Comparison of ENCODE assay signal across 1 cellular context in the genomic region with DNA sequence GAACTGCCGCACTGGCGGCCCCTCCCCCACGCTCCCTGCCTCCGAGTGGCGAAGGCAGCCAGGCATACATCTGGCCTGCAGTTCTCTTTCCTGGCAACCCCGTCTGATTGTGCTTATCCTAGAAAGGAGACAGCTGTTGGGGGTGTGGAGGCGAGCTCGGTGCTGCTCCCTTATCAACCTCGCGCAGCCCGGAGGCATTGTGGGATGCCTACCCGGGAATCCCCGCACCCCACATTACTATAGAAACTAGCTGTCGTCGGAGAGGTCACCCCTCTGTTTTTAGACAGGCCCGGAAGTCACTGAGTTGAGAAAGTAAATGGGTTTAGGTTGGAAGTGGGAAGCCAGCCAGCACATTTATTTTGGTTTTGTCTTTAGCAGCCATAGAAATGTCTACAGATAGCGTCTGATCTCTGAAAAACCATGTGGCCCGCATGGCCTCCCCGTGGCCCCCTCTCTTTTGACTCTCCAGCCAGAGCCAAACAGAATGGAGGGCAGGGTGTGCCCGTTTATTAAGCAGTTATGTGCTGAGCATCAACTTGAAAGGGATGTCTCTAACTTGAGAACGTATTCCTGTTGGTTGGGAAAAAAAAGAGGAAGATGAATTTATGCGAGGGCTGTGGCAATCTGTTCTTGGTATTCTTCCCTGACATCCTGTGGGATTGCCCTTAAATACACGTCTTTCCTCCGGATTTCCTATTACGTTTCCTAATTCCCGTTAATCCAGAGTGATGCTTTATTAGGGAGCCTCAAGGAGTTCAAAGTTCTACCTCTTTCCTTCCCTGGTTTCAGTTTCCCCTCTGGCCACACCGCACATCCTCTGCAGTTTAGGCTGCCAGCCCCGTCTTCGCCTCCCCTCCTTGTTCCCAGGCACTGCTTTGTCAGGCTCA.
A peak's percentile ranks its signal among the peaks of the same experiment; 100 is the strongest.
TF ChIP-seq lines count a peak whose summit lies in the region.

No MANE protein-coding gene starts in this region.

TF ChIP-seq in K562, 482 proteins besides CTCF, POLR2A, EP300 and RAD21 (continued from another document and continues in another):
- TF ChIP-seq, protein P1, sequence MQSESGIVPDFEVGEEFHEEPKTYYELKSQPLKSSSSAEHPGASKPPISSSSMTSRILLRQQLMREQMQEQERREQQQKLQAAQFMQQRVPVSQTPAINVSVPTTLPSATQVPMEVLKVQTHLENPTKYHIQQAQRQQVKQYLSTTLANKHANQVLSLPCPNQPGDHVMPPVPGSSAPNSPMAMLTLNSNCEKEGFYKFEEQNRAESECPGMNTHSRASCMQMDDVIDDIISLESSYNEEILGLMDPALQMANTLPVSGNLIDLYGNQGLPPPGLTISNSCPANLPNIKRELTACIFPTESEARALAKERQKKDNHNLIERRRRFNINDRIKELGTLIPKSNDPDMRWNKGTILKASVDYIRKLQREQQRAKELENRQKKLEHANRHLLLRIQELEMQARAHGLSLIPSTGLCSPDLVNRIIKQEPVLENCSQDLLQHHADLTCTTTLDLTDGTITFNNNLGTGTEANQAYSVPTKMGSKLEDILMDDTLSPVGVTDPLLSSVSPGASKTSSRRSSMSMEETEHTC (IDR thresholded peaks at IDR 0.05): no peak
- no peak for TF ChIP-seq ESRRB (CRISPR knock-in tag; IDR thresholded peaks at IDR 0.05; ENCODE audit: borderline replicate concordance)
- TF ChIP-seq, protein P2, sequence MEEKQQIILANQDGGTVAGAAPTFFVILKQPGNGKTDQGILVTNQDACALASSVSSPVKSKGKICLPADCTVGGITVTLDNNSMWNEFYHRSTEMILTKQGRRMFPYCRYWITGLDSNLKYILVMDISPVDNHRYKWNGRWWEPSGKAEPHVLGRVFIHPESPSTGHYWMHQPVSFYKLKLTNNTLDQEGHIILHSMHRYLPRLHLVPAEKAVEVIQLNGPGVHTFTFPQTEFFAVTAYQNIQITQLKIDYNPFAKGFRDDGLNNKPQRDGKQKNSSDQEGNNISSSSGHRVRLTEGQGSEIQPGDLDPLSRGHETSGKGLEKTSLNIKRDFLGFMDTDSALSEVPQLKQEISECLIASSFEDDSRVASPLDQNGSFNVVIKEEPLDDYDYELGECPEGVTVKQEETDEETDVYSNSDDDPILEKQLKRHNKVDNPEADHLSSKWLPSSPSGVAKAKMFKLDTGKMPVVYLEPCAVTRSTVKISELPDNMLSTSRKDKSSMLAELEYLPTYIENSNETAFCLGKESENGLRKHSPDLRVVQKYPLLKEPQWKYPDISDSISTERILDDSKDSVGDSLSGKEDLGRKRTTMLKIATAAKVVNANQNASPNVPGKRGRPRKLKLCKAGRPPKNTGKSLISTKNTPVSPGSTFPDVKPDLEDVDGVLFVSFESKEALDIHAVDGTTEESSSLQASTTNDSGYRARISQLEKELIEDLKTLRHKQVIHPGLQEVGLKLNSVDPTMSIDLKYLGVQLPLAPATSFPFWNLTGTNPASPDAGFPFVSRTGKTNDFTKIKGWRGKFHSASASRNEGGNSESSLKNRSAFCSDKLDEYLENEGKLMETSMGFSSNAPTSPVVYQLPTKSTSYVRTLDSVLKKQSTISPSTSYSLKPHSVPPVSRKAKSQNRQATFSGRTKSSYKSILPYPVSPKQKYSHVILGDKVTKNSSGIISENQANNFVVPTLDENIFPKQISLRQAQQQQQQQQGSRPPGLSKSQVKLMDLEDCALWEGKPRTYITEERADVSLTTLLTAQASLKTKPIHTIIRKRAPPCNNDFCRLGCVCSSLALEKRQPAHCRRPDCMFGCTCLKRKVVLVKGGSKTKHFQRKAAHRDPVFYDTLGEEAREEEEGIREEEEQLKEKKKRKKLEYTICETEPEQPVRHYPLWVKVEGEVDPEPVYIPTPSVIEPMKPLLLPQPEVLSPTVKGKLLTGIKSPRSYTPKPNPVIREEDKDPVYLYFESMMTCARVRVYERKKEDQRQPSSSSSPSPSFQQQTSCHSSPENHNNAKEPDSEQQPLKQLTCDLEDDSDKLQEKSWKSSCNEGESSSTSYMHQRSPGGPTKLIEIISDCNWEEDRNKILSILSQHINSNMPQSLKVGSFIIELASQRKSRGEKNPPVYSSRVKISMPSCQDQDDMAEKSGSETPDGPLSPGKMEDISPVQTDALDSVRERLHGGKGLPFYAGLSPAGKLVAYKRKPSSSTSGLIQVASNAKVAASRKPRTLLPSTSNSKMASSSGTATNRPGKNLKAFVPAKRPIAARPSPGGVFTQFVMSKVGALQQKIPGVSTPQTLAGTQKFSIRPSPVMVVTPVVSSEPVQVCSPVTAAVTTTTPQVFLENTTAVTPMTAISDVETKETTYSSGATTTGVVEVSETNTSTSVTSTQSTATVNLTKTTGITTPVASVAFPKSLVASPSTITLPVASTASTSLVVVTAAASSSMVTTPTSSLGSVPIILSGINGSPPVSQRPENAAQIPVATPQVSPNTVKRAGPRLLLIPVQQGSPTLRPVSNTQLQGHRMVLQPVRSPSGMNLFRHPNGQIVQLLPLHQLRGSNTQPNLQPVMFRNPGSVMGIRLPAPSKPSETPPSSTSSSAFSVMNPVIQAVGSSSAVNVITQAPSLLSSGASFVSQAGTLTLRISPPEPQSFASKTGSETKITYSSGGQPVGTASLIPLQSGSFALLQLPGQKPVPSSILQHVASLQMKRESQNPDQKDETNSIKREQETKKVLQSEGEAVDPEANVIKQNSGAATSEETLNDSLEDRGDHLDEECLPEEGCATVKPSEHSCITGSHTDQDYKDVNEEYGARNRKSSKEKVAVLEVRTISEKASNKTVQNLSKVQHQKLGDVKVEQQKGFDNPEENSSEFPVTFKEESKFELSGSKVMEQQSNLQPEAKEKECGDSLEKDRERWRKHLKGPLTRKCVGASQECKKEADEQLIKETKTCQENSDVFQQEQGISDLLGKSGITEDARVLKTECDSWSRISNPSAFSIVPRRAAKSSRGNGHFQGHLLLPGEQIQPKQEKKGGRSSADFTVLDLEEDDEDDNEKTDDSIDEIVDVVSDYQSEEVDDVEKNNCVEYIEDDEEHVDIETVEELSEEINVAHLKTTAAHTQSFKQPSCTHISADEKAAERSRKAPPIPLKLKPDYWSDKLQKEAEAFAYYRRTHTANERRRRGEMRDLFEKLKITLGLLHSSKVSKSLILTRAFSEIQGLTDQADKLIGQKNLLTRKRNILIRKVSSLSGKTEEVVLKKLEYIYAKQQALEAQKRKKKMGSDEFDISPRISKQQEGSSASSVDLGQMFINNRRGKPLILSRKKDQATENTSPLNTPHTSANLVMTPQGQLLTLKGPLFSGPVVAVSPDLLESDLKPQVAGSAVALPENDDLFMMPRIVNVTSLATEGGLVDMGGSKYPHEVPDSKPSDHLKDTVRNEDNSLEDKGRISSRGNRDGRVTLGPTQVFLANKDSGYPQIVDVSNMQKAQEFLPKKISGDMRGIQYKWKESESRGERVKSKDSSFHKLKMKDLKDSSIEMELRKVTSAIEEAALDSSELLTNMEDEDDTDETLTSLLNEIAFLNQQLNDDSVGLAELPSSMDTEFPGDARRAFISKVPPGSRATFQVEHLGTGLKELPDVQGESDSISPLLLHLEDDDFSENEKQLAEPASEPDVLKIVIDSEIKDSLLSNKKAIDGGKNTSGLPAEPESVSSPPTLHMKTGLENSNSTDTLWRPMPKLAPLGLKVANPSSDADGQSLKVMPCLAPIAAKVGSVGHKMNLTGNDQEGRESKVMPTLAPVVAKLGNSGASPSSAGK (IDR thresholded peaks at IDR 0.05): peak; percentile 86
- peak; percentile 5 for TF ChIP-seq TBP (optimal IDR thresholded peaks at IDR 0.05; ENCODE audit: low read depth, low read length)
- peak in 1 of 2 experiments; percentile 66; a peak in 1 of 4 replicates for TF ChIP-seq MAZ (CRISPR knock-in tag; conservative IDR thresholded peaks at IDR 0.05 in 1 of 2, IDR thresholded peaks at IDR 0.05 in 1 of 2)
- no peak for TF ChIP-seq ATF1 (CRISPR knock-in tag; IDR thresholded peaks at IDR 0.05)
- peak; percentile 60 for TF ChIP-seq ATF1 (tag; IDR thresholded peaks at IDR 0.05)
- TF ChIP-seq, protein P3, sequence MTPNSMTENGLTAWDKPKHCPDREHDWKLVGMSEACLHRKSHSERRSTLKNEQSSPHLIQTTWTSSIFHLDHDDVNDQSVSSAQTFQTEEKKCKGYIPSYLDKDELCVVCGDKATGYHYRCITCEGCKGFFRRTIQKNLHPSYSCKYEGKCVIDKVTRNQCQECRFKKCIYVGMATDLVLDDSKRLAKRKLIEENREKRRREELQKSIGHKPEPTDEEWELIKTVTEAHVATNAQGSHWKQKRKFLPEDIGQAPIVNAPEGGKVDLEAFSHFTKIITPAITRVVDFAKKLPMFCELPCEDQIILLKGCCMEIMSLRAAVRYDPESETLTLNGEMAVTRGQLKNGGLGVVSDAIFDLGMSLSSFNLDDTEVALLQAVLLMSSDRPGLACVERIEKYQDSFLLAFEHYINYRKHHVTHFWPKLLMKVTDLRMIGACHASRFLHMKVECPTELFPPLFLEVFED (CRISPR knock-in tag; conservative IDR thresholded peaks at IDR 0.05): no peak
- peak; percentile 45; the same call in 1 of the 2 replicates for TF ChIP-seq ZBTB7A (IDR thresholded peaks at IDR 0.05; ENCODE audit: borderline replicate concordance, control insufficient read depth, low read depth, low read length)
- no peak for TF ChIP-seq PHB (CRISPR knock-in tag; IDR thresholded peaks at IDR 0.05)
- TF ChIP-seq, protein P4, sequence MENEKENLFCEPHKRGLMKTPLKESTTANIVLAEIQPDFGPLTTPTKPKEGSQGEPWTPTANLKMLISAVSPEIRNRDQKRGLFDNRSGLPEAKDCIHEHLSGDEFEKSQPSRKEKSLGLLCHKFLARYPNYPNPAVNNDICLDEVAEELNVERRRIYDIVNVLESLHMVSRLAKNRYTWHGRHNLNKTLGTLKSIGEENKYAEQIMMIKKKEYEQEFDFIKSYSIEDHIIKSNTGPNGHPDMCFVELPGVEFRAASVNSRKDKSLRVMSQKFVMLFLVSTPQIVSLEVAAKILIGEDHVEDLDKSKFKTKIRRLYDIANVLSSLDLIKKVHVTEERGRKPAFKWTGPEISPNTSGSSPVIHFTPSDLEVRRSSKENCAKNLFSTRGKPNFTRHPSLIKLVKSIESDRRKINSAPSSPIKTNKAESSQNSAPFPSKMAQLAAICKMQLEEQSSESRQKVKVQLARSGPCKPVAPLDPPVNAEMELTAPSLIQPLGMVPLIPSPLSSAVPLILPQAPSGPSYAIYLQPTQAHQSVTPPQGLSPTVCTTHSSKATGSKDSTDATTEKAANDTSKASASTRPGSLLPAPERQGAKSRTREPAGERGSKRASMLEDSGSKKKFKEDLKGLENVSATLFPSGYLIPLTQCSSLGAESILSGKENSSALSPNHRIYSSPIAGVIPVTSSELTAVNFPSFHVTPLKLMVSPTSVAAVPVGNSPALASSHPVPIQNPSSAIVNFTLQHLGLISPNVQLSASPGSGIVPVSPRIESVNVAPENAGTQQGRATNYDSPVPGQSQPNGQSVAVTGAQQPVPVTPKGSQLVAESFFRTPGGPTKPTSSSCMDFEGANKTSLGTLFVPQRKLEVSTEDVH (IDR thresholded peaks at IDR 0.05; ENCODE audit: low read depth, partially characterized antibody): no peak
- TF ChIP-seq, protein P5, sequence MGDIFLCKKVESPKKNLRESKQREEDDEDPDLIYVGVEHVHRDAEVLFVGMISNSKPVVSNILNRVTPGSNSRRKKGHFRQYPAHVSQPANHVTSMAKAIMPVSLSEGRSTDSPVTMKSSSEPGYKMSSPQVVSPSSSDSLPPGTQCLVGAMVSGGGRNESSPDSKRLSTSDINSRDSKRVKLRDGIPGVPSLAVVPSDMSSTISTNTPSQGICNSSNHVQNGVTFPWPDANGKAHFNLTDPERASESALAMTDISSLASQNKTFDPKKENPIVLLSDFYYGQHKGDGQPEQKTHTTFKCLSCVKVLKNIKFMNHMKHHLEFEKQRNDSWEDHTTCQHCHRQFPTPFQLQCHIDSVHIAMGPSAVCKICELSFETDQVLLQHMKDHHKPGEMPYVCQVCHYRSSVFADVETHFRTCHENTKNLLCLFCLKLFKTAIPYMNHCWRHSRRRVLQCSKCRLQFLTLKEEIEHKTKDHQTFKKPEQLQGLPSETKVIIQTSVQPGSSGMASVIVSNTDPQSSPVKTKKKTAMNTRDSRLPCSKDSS (IDR thresholded peaks at IDR 0.05; ENCODE audit: low read depth, partially characterized antibody): no peak
- no peak for TF ChIP-seq NCOA4 (IDR thresholded peaks at IDR 0.05; ENCODE audit: partially characterized antibody)
- TF ChIP-seq, protein P6, sequence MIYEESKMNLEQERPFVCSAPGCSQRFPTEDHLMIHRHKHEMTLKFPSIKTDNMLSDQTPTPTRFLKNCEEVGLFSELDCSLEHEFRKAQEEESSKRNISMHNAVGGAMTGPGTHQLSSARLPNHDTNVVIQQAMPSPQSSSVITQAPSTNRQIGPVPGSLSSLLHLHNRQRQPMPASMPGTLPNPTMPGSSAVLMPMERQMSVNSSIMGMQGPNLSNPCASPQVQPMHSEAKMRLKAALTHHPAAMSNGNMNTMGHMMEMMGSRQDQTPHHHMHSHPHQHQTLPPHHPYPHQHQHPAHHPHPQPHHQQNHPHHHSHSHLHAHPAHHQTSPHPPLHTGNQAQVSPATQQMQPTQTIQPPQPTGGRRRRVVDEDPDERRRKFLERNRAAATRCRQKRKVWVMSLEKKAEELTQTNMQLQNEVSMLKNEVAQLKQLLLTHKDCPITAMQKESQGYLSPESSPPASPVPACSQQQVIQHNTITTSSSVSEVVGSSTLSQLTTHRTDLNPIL (CRISPR knock-in tag; IDR thresholded peaks at IDR 0.05): no peak
- no peak for TF ChIP-seq PHF20 (IDR thresholded peaks at IDR 0.05; ENCODE audit: partially characterized antibody)
- no peak for TF ChIP-seq ZNF217 (CRISPR knock-in tag; IDR thresholded peaks at IDR 0.05)
- no peak for TF ChIP-seq POLR2B (IDR thresholded peaks at IDR 0.05; ENCODE audit: low read depth, partially characterized antibody)
- TF ChIP-seq, protein P7, sequence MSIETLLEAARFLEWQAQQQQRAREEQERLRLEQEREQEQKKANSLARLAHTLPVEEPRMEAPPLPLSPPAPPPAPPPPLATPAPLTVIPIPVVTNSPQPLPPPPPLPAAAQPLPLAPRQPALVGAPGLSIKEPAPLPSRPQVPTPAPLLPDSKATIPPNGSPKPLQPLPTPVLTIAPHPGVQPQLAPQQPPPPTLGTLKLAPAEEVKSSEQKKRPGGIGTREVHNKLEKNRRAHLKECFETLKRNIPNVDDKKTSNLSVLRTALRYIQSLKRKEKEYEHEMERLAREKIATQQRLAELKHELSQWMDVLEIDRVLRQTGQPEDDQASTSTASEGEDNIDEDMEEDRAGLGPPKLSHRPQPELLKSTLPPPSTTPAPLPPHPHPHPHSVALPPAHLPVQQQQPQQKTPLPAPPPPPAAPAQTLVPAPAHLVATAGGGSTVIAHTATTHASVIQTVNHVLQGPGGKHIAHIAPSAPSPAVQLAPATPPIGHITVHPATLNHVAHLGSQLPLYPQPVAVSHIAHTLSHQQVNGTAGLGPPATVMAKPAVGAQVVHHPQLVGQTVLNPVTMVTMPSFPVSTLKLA (conservative IDR thresholded peaks at IDR 0.05): peak; percentile 52 to 77
- TF ChIP-seq ELF1 (tag; IDR thresholded peaks at IDR 0.05): peak; percentile 67
